22 cellular contexts compared by ENCODE assay signal in the genomic region with DNA sequence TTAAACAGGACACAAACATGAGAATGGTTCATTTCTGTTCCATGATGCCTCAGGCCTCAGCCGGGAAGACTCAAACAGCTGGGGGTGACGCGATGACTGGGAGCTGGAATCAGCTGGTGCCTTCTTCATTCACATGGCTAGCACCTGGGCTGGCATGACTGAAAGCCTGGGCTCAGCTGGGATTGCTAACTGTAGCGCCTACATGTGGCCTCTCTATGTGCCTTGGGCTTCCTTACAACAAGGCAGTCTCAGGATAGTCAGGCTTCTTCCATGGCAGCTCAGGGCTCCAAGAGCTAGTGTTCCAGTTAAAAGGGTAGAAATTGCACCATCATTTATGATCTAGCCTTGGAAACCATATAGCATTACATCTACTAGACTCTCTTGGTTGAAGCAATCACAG. TPM values are rescaled to one million over a fixed set of nuclear protein-coding genes. Genes with fewer than 3 reads are reported as not detected.
DNase-seq lines count a peak whose midpoint lies in the region; ATAC-seq, FAIRE-seq and TF ChIP-seq lines count a peak whose summit lies in the region.
"Had no signal": no experiment of that assay in that cellular context is flagged by ENCODE, and none has a peak within 500 bp of the region (broad histone marks: within the 10 kb centered on the region; RNA-seq: fewer than 3 reads in every experiment).

No MANE protein-coding gene starts in this region.

- H3K4me1 Mint-ChIP-seq in GM23338 (peaks cover 12% of the 10 kb centered on the region), Caco-2 (ENCODE audit: low read depth, unreplicated experiment) (peaks cover 3% of the 10 kb centered on the region)
- H3K4me1 Mint-ChIP-seq: CD4-positive, alpha-beta memory T cell had no signal

- WGBS in H1 (ENCODE audit: extremely low coverage in 1 of 2, insufficient coverage in 1 of 2, insufficient read length in 1 of 2, insufficient replicate concordance in 2 of 2, low coverage in 1 of 2, low lambda C conversion rate in 2 of 2, missing lambda C conversion rate in 1 of 2), 2 experiments = 73% methylated on average over 4 of the region's 4 CpGs; no CpG with 5 or more reads in 1 of the 2 experiments

- H3F3A ChIP-seq in GM23338 (replicated peaks; ENCODE audit: low read depth) = no peaks in the 10 kb centered on the region

- no peak overlapping the region for H3K9ac ChIP-seq in H1 (replicated peaks in 1 of 4; ENCODE audit: extremely low read depth in 1 of 4, low read depth in 3 of 4, low read length in 3 of 4)

- no peak overlapping the region for H3K4me2 ChIP-seq in GM23338
- no peak overlapping the region for H3K4me2 ChIP-seq in H1 (ENCODE audit: insufficient read depth in 1 of 2, low read depth in 2 of 2, low read length in 2 of 2)

- H3K27me3 ChIP-seq in GM23338 (ENCODE audit: insufficient read depth) (no peaks in the 10 kb centered on the region), H1 (replicated peaks in 1 of 4; ENCODE audit: control insufficient read depth in 3 of 4, extremely low read depth in 1 of 4, insufficient read depth in 3 of 4, low read length in 3 of 4) (no peaks in the 10 kb centered on the region), Caco-2 (replicated peaks; ENCODE audit: control insufficient read depth, insufficient read depth, low read length) (peaks cover 2% of the 10 kb centered on the region)

- H3K4me3 ChIP-seq in GM23338 (no peak overlapping the region), H1 (ENCODE audit: extremely low read depth in 1 of 4, insufficient read depth in 2 of 4, low read depth in 3 of 4, low read length in 4 of 4) (no peak overlapping the region), Caco-2 (ENCODE audit: low read depth, low read length) (no peak overlapping the region)

- H3K36me3 ChIP-seq in GM23338 (ENCODE audit: insufficient read depth) = no peaks in the 10 kb centered on the region
- H3K36me3 ChIP-seq in H1 (ENCODE audit: control insufficient read depth in 2 of 4, insufficient read depth in 4 of 4, low read length in 3 of 4) = no peaks in the 10 kb centered on the region
- H3K36me3 ChIP-seq in Caco-2 (ENCODE audit: control insufficient read depth, insufficient read depth, low read length) = no peaks in the 10 kb centered on the region
- H3K36me3 ChIP-seq: BE2C had no signal

- TF ChIP-seq CTCF in GM23338 (conservative IDR thresholded peaks at IDR 0.05; ENCODE audit: low read depth in 2 of 2) = peak; percentile 27 to 54
- peak; percentile 22 to 52 (median 36) for TF ChIP-seq CTCF in H1 (IDR thresholded peaks at IDR 0.05; ENCODE audit: control extremely low read depth in 1 of 3, insufficient read depth in 1 of 3, low read depth in 1 of 3, low read length in 3 of 3)
- no peak for TF ChIP-seq CTCF in Caco-2 (IDR thresholded peaks at IDR 0.05; ENCODE audit: insufficient read depth in 1 of 2, low read depth in 1 of 2, low read length in 1 of 2, severe bottlenecking in 1 of 2, unreplicated experiment in 1 of 2)

- FAIRE-seq in H1 (lab: Jason Lieb, UNC) = no peak
- FAIRE-seq: D721Med, G401.6, GM12892, HepG2 had no signal

- no peak overlapping the region for H3K18ac ChIP-seq in H1 (ENCODE audit: extremely low read depth, low read length)

- no peak overlapping the region for H2AK5ac ChIP-seq in H1 (ENCODE audit: low read depth, low read length)

- no peak overlapping the region for H2BK15ac ChIP-seq in H1 (ENCODE audit: low read length)

- H3K9me3 ChIP-seq in H1 (ENCODE audit: insufficient read depth in 2 of 2, low read depth in 1 of 2, low read length in 1 of 2) (no peaks in the 10 kb centered on the region), Caco-2 (no peaks in the 10 kb centered on the region)
- H3K9me3 ChIP-seq: BE2C had no signal

- no peak overlapping the region for H2BK5ac ChIP-seq in H1 (ENCODE audit: low read depth, low read length)

- POLR2A ChIA-PET in H1 (lab: Charles Lee; ENCODE audit: partially characterized antibody) = no interaction called here
- POLR2A ChIA-PET in Caco-2 (lab: Charles Lee) = no interaction called here

- no peak overlapping the region for H4K5ac ChIP-seq in H1 (ENCODE audit: insufficient read length, low read depth, low read length)

- H3K79me2 ChIP-seq in GM23338 (replicated peaks; ENCODE audit: insufficient read depth) (no peaks in the 10 kb centered on the region), H1 (ENCODE audit: control insufficient read depth in 1 of 2, insufficient read depth in 2 of 2, low read length in 2 of 2) (no peaks in the 10 kb centered on the region)

- H3K56ac ChIP-seq in H1 (replicated peaks; ENCODE audit: insufficient read length, low read depth, low read length) = no peak overlapping the region

- H3K4me3 Mint-ChIP-seq in GM23338 (no peak overlapping the region), Caco-2 (ENCODE audit: unreplicated experiment) (no peak overlapping the region)
- H3K4me3 Mint-ChIP-seq: CD4-positive, alpha-beta memory T cell had no signal

- no peak for TF ChIP-seq POLR2A in H1 (IDR thresholded peaks at IDR 0.05; ENCODE audit: control extremely low read depth in 1 of 2, low read depth in 2 of 2, low read length in 2 of 2)

- DNase-seq in GM23338 (ENCODE audit: low spot score) (peak; percentile 50), LHCN-M2 (ENCODE audit: low read depth) (peak; percentile 9), H1 (ENCODE audit: low read depth in 1 of 2, low spot score in 2 of 2) (no peak), myocyte (ENCODE audit: low read depth) (peak; percentile 3), Caco-2 (no peak), KBM-7 (no peak), hippocampal formation (lab: John Stamatoyannopoulos, UW) (no peak), NCI-H774 (lab: John Stamatoyannopoulos, UW) (no peak)
- DNase-seq: ACHN; BE2C; CD4-positive, alpha-beta memory T cell; DMS153; DMS79 treated with DMSO at 0.1 percent for 48 hours; EL; H7 had no signal

- H3K23ac ChIP-seq in H1 (ENCODE audit: insufficient read length) = no peak overlapping the region

- no peaks in the 10 kb centered on the region for H3K36me3 Mint-ChIP-seq in GM23338 (ENCODE audit: low read depth)
- H3K36me3 Mint-ChIP-seq in Caco-2 (ENCODE audit: insufficient read depth, unreplicated experiment) = no peaks in the 10 kb centered on the region
- H3K36me3 Mint-ChIP-seq: CD4-positive, alpha-beta memory T cell had no signal

- H2BK20ac ChIP-seq in H1 (ENCODE audit: low read length) = no peak overlapping the region

- H4K20me1 ChIP-seq in GM23338 (replicated peaks; ENCODE audit: insufficient read depth) (no peaks in the 10 kb centered on the region), H1 (replicated peaks in 1 of 2; ENCODE audit: control insufficient read depth in 1 of 2, insufficient read depth in 2 of 2, low read length in 2 of 2) (no peaks in the 10 kb centered on the region)

- H3K9me3 Mint-ChIP-seq in GM23338 (no peaks in the 10 kb centered on the region), Caco-2 (ENCODE audit: unreplicated experiment) (no peaks in the 10 kb centered on the region)
- H3K9me3 Mint-ChIP-seq: CD4-positive, alpha-beta memory T cell had no signal

- H4K8ac ChIP-seq in H1 (ENCODE audit: extremely low read depth, insufficient read depth, low read length) = no peak overlapping the region

- H3K9me2 ChIP-seq in GM23338 (ENCODE audit: insufficient read depth) = no peaks in the 10 kb centered on the region

- in situ Hi-C loops in KBM-7 (cut with MboI; ENCODE audit: low pct_unique_long_range_greater_than_20kb, low sequenced_read_pairs) = no loop called here

- no peak overlapping the region for H2AFZ ChIP-seq in GM23338
- no peak overlapping the region for H2AFZ ChIP-seq in H1 (ENCODE audit: low read length)

- CTCF ChIA-PET in H1 (lab: Charles Lee; ENCODE audit: partially characterized antibody) (interaction anchor here (0.6 to 18.5 kb wide), 7 partner anchors 13 to 336 kb away, joined by 3 to 317 read pairs (median 21); no protein-coding TSS in a partner anchor), Caco-2 (lab: Charles Lee) (interaction anchor here (0.9 to 1.4 kb wide), 2 partner anchors 26 to 308 kb away, joined by 3 to 6 read pairs; no protein-coding TSS in a partner anchor)

- peak; percentile 16 to 42; a peak in 3 of 4 replicates for TF ChIP-seq RAD21 in H1 (IDR thresholded peaks at IDR 0.05 in 1 of 2, conservative IDR thresholded peaks at IDR 0.05 in 1 of 2; ENCODE audit: low read depth in 2 of 2, low read length in 2 of 2)

- no peak overlapping the region for H2BK12ac ChIP-seq in H1 (ENCODE audit: low read depth, low read length)

- H3K27ac Mint-ChIP-seq in GM23338 = no peak overlapping the region
- H3K27ac Mint-ChIP-seq in Caco-2 (ENCODE audit: unreplicated experiment) = no peak overlapping the region
- H3K27ac Mint-ChIP-seq: CD4-positive, alpha-beta memory T cell had no signal

- H3K27me3 Mint-ChIP-seq in GM23338 (ENCODE audit: insufficient read depth, low read depth, poor library complexity) (no peaks in the 10 kb centered on the region), Caco-2 (ENCODE audit: insufficient read depth, unreplicated experiment) (peaks cover 3% of the 10 kb centered on the region)

- no peaks in the 10 kb centered on the region for H3K79me1 ChIP-seq in H1 (ENCODE audit: low read depth, low read length)

- no peak overlapping the region for H3K14ac ChIP-seq in H1 (ENCODE audit: insufficient read length)

- H3K4ac ChIP-seq in H1 (replicated peaks; ENCODE audit: insufficient read length, low read depth, low read length) = no peak overlapping the region

- H4K91ac ChIP-seq in H1 (replicated peaks; ENCODE audit: insufficient read length, low read length) = no peak overlapping the region

- TF ChIP-seq EP300 in H1 (IDR thresholded peaks at IDR 0.05; ENCODE audit: borderline replicate concordance in 1 of 2, low read depth in 2 of 2, low read length in 2 of 2) = no peak

- intact Hi-C loops in Caco-2 (cut with micrococcal nuclease; ENCODE audit: unreplicated experiment) = no loop called here

- peaks cover 10% of the 10 kb centered on the region for H3K4me1 ChIP-seq in GM23338 (ENCODE audit: insufficient read depth)
- H3K4me1 ChIP-seq in H1 (replicated peaks in 1 of 4; ENCODE audit: control insufficient read depth in 3 of 4, insufficient read depth in 4 of 4, low read length in 3 of 4) = peaks cover 0 to 2% (median 0%) of the 10 kb centered on the region in 4 experiments; a peak in 3 of 7 replicates
- H3K4me1 ChIP-seq in Caco-2 = peaks cover 3% of the 10 kb centered on the region; the same call in 1 of the 2 replicates
- H3K4me1 ChIP-seq: BE2C had no signal

- no TSS peak for BruUV-seq in Caco-2 (replicated peaks; lab: Mats Ljungman, UMichigan)

- no peak overlapping the region for H3K27ac ChIP-seq in GM23338 (ENCODE audit: low read depth)
- H3K27ac ChIP-seq in H1 (ENCODE audit: low read depth, low read length) = no peak overlapping the region
- H3K27ac ChIP-seq: C4-2B had no signal

- H3K23me2 ChIP-seq in H1 (ENCODE audit: low read depth, low read length) = no peaks in the 10 kb centered on the region

- ATAC-seq in GM23338 = peak; percentile 78
- ATAC-seq: HepG2 had no signal

- no peak overlapping the region for H2BK120ac ChIP-seq in H1 (replicated peaks; ENCODE audit: low read depth, low read length)

RNA-seq across cellular contexts. Expression of a gene that starts 6.4 kb away (rescaled TPM):
- 27.2 and 28.0 TPM in 2 replicates for total RNA-seq in GM23338 (2014; rRNA removed; shearing (Covaris generic))
- polyA plus RNA-seq in GM23338 (2016; fragmentation: Nextera tagmentation; extraction: Ambion mirVana) = 155 and 161 TPM in 2 replicates
- total RNA-seq in LHCN-M2 (2014; rRNA removed) = not detected in 2 replicates
- polyA plus RNA-seq in LHCN-M2 (2012) = 0.11 TPM
- total RNA-seq in H1 (2021; fragmentation: NEBNext Ultra II Directional; extraction: Animal tissue kit (Norgen Biotek cat#: 25700)) = 77.9 and 86.0 TPM in 2 replicates
- 137 and 156 TPM in 2 replicates for polyA plus RNA-seq in H1 (2011; rRNA removed)
- 70.3 TPM for polyA plus RNA-seq in H1 (2011; cell fraction: cytosol; rRNA removed)
- polyA plus RNA-seq in H1 (2011; cell fraction: nucleus; rRNA removed) = 109 TPM
- 77.0 to 158 TPM (median 148 TPM) in 4 replicates for polyA plus RNA-seq in H1 (2012, experiment 1 of 2)
- 183 TPM for polyA plus RNA-seq in H1 (2012, experiment 2 of 2)
- polyA plus RNA-seq in H1 (2013, experiment 1 of 2) = 338 TPM
- polyA plus RNA-seq in H1 (2013, experiment 2 of 2) = 373 TPM
- 26.0 and 32.4 TPM in 2 replicates for polyA minus RNA-seq in H1 (2011; rRNA and poly(A)+ RNA removed)
- polyA minus RNA-seq in H1 (2011; cell fraction: cytosol; rRNA and poly(A)+ RNA removed) = 52.3 TPM
- 24.4 TPM for polyA minus RNA-seq in H1 (2011; cell fraction: nucleus; rRNA and poly(A)+ RNA removed)
- total RNA-seq in myocyte = not detected in 2 replicates
- not detected for polyA plus RNA-seq in myocyte (2012)
- total RNA-seq in Caco-2 (2022) = 14.3 and 16.9 TPM in 2 replicates
- total RNA-seq: A172, HepG2, HT1080 had no signal
- polyA plus RNA-seq: CD4-positive, alpha-beta memory T cell had no signal

RNA-seq across cellular contexts. Expression of a gene that starts 47.2 kb away (rescaled TPM):
- total RNA-seq in GM23338 (2014; rRNA removed; shearing (Covaris generic)) = 55.5 and 63.1 TPM in 2 replicates
- polyA plus RNA-seq in GM23338 (2016; fragmentation: Nextera tagmentation; extraction: Ambion mirVana) (48.2 and 48.4 TPM in 2 replicates), H1 (2011; rRNA removed) (89.7 and 113 TPM in 2 replicates)
- total RNA-seq in LHCN-M2 (2014; rRNA removed) (104 and 118 TPM in 2 replicates), myocyte (123 and 136 TPM in 2 replicates), Caco-2 (2022) (239 and 259 TPM in 2 replicates)
- polyA plus RNA-seq in LHCN-M2 (2012) = 94.9 TPM
- 64.3 and 66.0 TPM in 2 replicates for total RNA-seq in H1 (2021; fragmentation: NEBNext Ultra II Directional; extraction: Animal tissue kit (Norgen Biotek cat#: 25700))
- 43.9 TPM for polyA plus RNA-seq in H1 (2011; cell fraction: cytosol; rRNA removed)
- 108 TPM for polyA plus RNA-seq in H1 (2011; cell fraction: nucleus; rRNA removed)
- polyA plus RNA-seq in H1 (2012, experiment 1 of 2) = 44.9 to 80.5 TPM (median 75.7 TPM) in 4 replicates
- 96.4 TPM for polyA plus RNA-seq in H1 (2012, experiment 2 of 2)
- polyA plus RNA-seq in H1 (2013, experiment 1 of 2) = 122 TPM
- 130 TPM for polyA plus RNA-seq in H1 (2013, experiment 2 of 2)
- 46.3 and 58.1 TPM in 2 replicates for polyA minus RNA-seq in H1 (2011; rRNA and poly(A)+ RNA removed)
- 44.5 TPM for polyA minus RNA-seq in H1 (2011; cell fraction: cytosol; rRNA and poly(A)+ RNA removed)
- 48.0 TPM for polyA minus RNA-seq in H1 (2011; cell fraction: nucleus; rRNA and poly(A)+ RNA removed)
- polyA plus RNA-seq in myocyte (2012) = 171 TPM

RNA-seq across cellular contexts. Expression of a gene that starts 52.3 kb away (rescaled TPM):
- not detected in 2 replicates for total RNA-seq in GM23338 (2014; rRNA removed; shearing (Covaris generic))
- polyA plus RNA-seq in GM23338 (2016; fragmentation: Nextera tagmentation; extraction: Ambion mirVana) (not detected in 2 replicates), H1 (2011; rRNA removed) (not detected in 2 replicates)
- total RNA-seq in LHCN-M2 (2014; rRNA removed) (not detected in 2 replicates), myocyte (not detected in 2 replicates), Caco-2 (2022) (not detected in 2 replicates)
- not detected for polyA plus RNA-seq in LHCN-M2 (2012)
- total RNA-seq in H1 (2021; fragmentation: NEBNext Ultra II Directional; extraction: Animal tissue kit (Norgen Biotek cat#: 25700)) = not detected in 2 replicates
- polyA plus RNA-seq in H1 (2011; cell fraction: cytosol; rRNA removed) = not detected
- polyA plus RNA-seq in H1 (2011; cell fraction: nucleus; rRNA removed) = not detected
- not detected in 4 replicates for polyA plus RNA-seq in H1 (2012, experiment 1 of 2)
- polyA plus RNA-seq in H1 (2012, experiment 2 of 2) = not detected
- not detected for polyA plus RNA-seq in H1 (2013, experiment 1 of 2)
- polyA plus RNA-seq in H1 (2013, experiment 2 of 2) = not detected
- polyA minus RNA-seq in H1 (2011; rRNA and poly(A)+ RNA removed) = not detected in 2 replicates
- not detected for polyA minus RNA-seq in H1 (2011; cell fraction: cytosol; rRNA and poly(A)+ RNA removed)
- polyA minus RNA-seq in H1 (2011; cell fraction: nucleus; rRNA and poly(A)+ RNA removed) = not detected
- not detected for polyA plus RNA-seq in myocyte (2012)
- total RNA-seq: A172; CD4-positive, alpha-beta memory T cell; H7; HepG2; HT1080 had no signal
- polyA plus RNA-seq: CD4-positive, alpha-beta memory T cell; HepG2 had no signal

RNA-seq across cellular contexts. Expression of a gene that starts 55.0 kb away (rescaled TPM):
- total RNA-seq in GM23338 (2014; rRNA removed; shearing (Covaris generic)) = 25.8 and 28.0 TPM in 2 replicates
- polyA plus RNA-seq in GM23338 (2016; fragmentation: Nextera tagmentation; extraction: Ambion mirVana) = 62.5 and 64.4 TPM in 2 replicates
- total RNA-seq in LHCN-M2 (2014; rRNA removed) = 0.29 and 1.3 TPM in 2 replicates
- polyA plus RNA-seq in LHCN-M2 (2012) = 4.5 TPM
- total RNA-seq in H1 (2021; fragmentation: NEBNext Ultra II Directional; extraction: Animal tissue kit (Norgen Biotek cat#: 25700)) = 50.1 and 55.8 TPM in 2 replicates
- polyA plus RNA-seq in H1 (2011; rRNA removed) = 95.5 and 96.3 TPM in 2 replicates
- 85.0 TPM for polyA plus RNA-seq in H1 (2011; cell fraction: cytosol; rRNA removed)
- 66.6 TPM for polyA plus RNA-seq in H1 (2011; cell fraction: nucleus; rRNA removed)
- polyA plus RNA-seq in H1 (2012, experiment 1 of 2) = 48.7 to 57.4 TPM (median 52.4 TPM) in 4 replicates
- polyA plus RNA-seq in H1 (2012, experiment 2 of 2) = 63.4 TPM
- 42.3 TPM for polyA plus RNA-seq in H1 (2013, experiment 1 of 2)
- 39.7 TPM for polyA plus RNA-seq in H1 (2013, experiment 2 of 2)
- 44.8 and 54.0 TPM in 2 replicates for polyA minus RNA-seq in H1 (2011; rRNA and poly(A)+ RNA removed)
- polyA minus RNA-seq in H1 (2011; cell fraction: cytosol; rRNA and poly(A)+ RNA removed) = 20.8 TPM
- 23.7 TPM for polyA minus RNA-seq in H1 (2011; cell fraction: nucleus; rRNA and poly(A)+ RNA removed)
- 3.3 and 3.4 TPM in 2 replicates for total RNA-seq in myocyte
- polyA plus RNA-seq in myocyte (2012) = 5.5 TPM
- 71.0 and 74.3 TPM in 2 replicates for total RNA-seq in Caco-2 (2022)

Comparison
In these comparisons a context has a peak if more than half of its experiments do, and no peak if none do; other contexts are left out.
1. DNase-seq: peak in GM23338 (single experiment), LHCN-M2 (single experiment) and myocyte (single experiment); none in H1 (0 of 2), Caco-2 (0 of 2), KBM-7 (single experiment), hippocampal formation (0 of 2) and NCI-H774 (single experiment).
2. CTCF ChIP-seq: peak in GM23338 (2 of 2) and H1 (3 of 3); none in Caco-2 (0 of 2).
3. RNA of a gene that starts 6.4 kb away (total RNA-seq): 77.9 to 86.0 TPM in H1, 27.2 to 28.0 TPM in GM23338 and 14.3 to 16.9 TPM in Caco-2; not detected in LHCN-M2 and not detected in myocyte; every median in the first group is over 10 times any median in the second.